ENCODE assay signal across 15 cellular contexts in genomic region chr16:28990375-28991040, GRCh38. TPM values are rescaled to one million over a fixed set of nuclear protein-coding genes. Genes with fewer than 3 reads are reported as not detected.
A peak's percentile ranks its signal among the peaks of the same experiment; 100 is the strongest.
DNase-seq lines count a peak whose midpoint lies in the region; ATAC-seq and TF ChIP-seq lines count a peak whose summit lies in the region.
"Had no signal": no experiment of that assay in that cellular context is flagged by ENCODE, and none has a peak within 500 bp of the region (broad histone marks: within the 10 kb centered on the region; RNA-seq: fewer than 3 reads in every experiment).

No MANE protein-coding gene starts in this region.

- TF ChIP-seq CTCF in Calu3 (IDR thresholded peaks at IDR 0.05; ENCODE audit: unreplicated experiment) = no peak
- TF ChIP-seq CTCF in RWPE1 (conservative IDR thresholded peaks at IDR 0.05; ENCODE audit: low read depth) = no peak

- no peak overlapping the region for H3K27ac ChIP-seq in RWPE1

- CTCF ChIA-PET in Calu3 (lab: Charles Lee) = no interaction called here
- CTCF ChIA-PET in RWPE1 (lab: Yijun Ruan, JAX) = no interaction called here

- POLR2A ChIA-PET in RWPE1 (lab: Yijun Ruan, JAX; ENCODE audit: low non-redundant PET) = no interaction called here

- no peaks in the 10 kb centered on the region for H3K9me3 ChIP-seq in T-helper 17 cell (ENCODE audit: control insufficient read depth, low read length, poor library complexity, severe bottlenecking)

- peak; percentile 40 for ATAC-seq in T-helper 17 cell
- ATAC-seq in GM18511 (IDR thresholded peaks at IDR 0.05; ENCODE audit: unreplicated experiment) = no peak
- ATAC-seq: K562 had no signal

- peak overlapping the region; percentile 81 for H3K4me3 Mint-ChIP-seq in T-helper 17 cell
- no peak overlapping the region for H3K4me3 Mint-ChIP-seq in Calu3 (ENCODE audit: low read depth, unreplicated experiment)
- H3K4me3 Mint-ChIP-seq: B cell, type B pancreatic cell had no signal

- H3K9me3 Mint-ChIP-seq in Calu3 (ENCODE audit: low read depth, unreplicated experiment) = peaks cover 6% of the 10 kb centered on the region

- H3K36me3 Mint-ChIP-seq in T-helper 17 cell (ENCODE audit: low read depth) = peaks cover 12% of the 10 kb centered on the region
- H3K36me3 Mint-ChIP-seq in Calu3 (ENCODE audit: insufficient read depth, unreplicated experiment) = peaks cover 8% of the 10 kb centered on the region

- H3K27me3 Mint-ChIP-seq in T-helper 17 cell (no peaks in the 10 kb centered on the region), Calu3 (ENCODE audit: unreplicated experiment) (no peaks in the 10 kb centered on the region)
- H3K27me3 Mint-ChIP-seq: type B pancreatic cell had no signal

- intact Hi-C loops in Calu3 (cut with micrococcal nuclease; ENCODE audit: unreplicated experiment) = no loop called here

- H3K27ac Mint-ChIP-seq in T-helper 17 cell (peak overlapping the region; percentile 94), Calu3 (ENCODE audit: unreplicated experiment) (no peak overlapping the region)
- H3K27ac Mint-ChIP-seq: B cell, type B pancreatic cell had no signal

- no peak for DNase-seq in T-helper 17 cell
- DNase-seq in activated T-cell treated with anti-CD3 and anti-CD28 coated beads for 24 hours (ENCODE audit: low read depth) = peak; percentile 73
- peak; percentile 47 for DNase-seq in effector CD4-positive, alpha-beta T cell
- peak in 2 of 3 experiments; percentile 65 to 74 for DNase-seq in stimulated activated CD4-positive, alpha-beta T cell treated with anti-CD3 and anti-CD28 coated beads, TNF-alpha, amount 100 ng/mL, for 24 hours (ENCODE audit: low read depth in 3 of 3)
- DNase-seq in Calu3 = no peak
- no peak for DNase-seq in RWPE1 (ENCODE audit: low spot score)
- DNase-seq in NCI-H1930 (lab: John Stamatoyannopoulos, UW) = no peak
- DNase-seq: amygdala, NCI-H2029 treated with DMSO at 0.1 percent for 48 hours, nucleus accumbens had no signal

- H3K4me1 Mint-ChIP-seq in T-helper 17 cell (peaks cover 37% of the 10 kb centered on the region), Calu3 (ENCODE audit: low read depth, unreplicated experiment) (no peaks in the 10 kb centered on the region)

- no TSS peak for BruUV-seq in Calu3 (replicated peaks; lab: Mats Ljungman, UMichigan)

RNA-seq across cellular contexts. Expression of gene LAT, which starts 5.7 kb away (rescaled TPM):
- total RNA-seq in T-helper 17 cell (100 to 1,000 TPM; 191 to 193 TPM), Calu3 (2022) (9.7 and 11.3 TPM in 2 replicates)

RNA-seq across cellular contexts. Expression of gene SPNS1, which starts 15.9 kb away (rescaled TPM):
- total RNA-seq in T-helper 17 cell (10 to 100 TPM; 24.4 to 28.1 TPM), Calu3 (2022) (44.8 and 50.0 TPM in 2 replicates)

RNA-seq across cellular contexts. Expression of gene NFATC2IP, which starts 39.8 kb away (rescaled TPM):
- 10 to 100 TPM; 67.7 to 70.9 TPM for total RNA-seq in T-helper 17 cell
- total RNA-seq in Calu3 (2022) = 91.0 and 92.3 TPM in 2 replicates

RNA-seq across cellular contexts. Expression of gene CD19, which starts 58.7 kb away (rescaled TPM):
- total RNA-seq in T-helper 17 cell = 1 to 10 TPM in 1 of 2 donors, not detected in 1; 4.0 TPM
- total RNA-seq in Calu3 (2022) = not detected in 2 replicates
- total RNA-seq: glomerular endothelial cell had no signal

Comparison
In these comparisons a context has a peak if more than half of its experiments do, and no peak if none do; other contexts are left out.
1. DNase-seq: peak in activated T-cell treated with anti-CD3 and anti-CD28 coated beads for 24 hours (single experiment), effector CD4-positive, alpha-beta T cell (single experiment) and stimulated activated CD4-positive, alpha-beta T cell treated with anti-CD3 and anti-CD28 coated beads, TNF-alpha, amount 100 ng/mL, for 24 hours (2 of 3); none in T-helper 17 cell (0 of 3), Calu3 (single experiment), RWPE1 (single experiment) and NCI-H1930 (0 of 2).
2. RNA of gene LAT, which starts 5.7 kb away (total RNA-seq): 191 to 193 TPM in T-helper 17 cell; 9.7 to 11.3 TPM in Calu3; every median in the first group is over 10 times any median in the second.